In genomic region chr19:7505682-7506384, GRCh38 we compare ENCODE assay signal across 8 cellular contexts. TPM values are rescaled to one million over a fixed set of nuclear protein-coding genes. Genes with fewer than 3 reads are reported as not detected.
A peak's percentile ranks its signal among the peaks of the same experiment; 100 is the strongest.
DNase-seq lines count a peak whose midpoint lies in the region; ATAC-seq and TF ChIP-seq lines count a peak whose summit lies in the region.

No MANE protein-coding gene starts in this region.

- ATAC-seq in left lobe of liver (peak; percentile 49), HG03025 (IDR thresholded peaks at IDR 0.05; ENCODE audit: low FRiP score, unreplicated experiment) (no peak)

- no peak for TF ChIP-seq RAD21 in Ishikawa (IDR thresholded peaks at IDR 0.05; ENCODE audit: low read depth)

- TF ChIP-seq EP300 in Ishikawa (IDR thresholded peaks at IDR 0.05; ENCODE audit: borderline replicate concordance): no peak

- H3K4me3 Mint-ChIP-seq in activated T-helper 2 cell treated with anti-CD3 and anti-CD28 coated beads, Interferon-gamma antibody, Interleukin-2, Interleukin-4, amounts not matched to agents 10 μg/mL and 5 μg/mL and 100 μg/mL, durations not matched to agents 14 hours and 24 hours and 36 hours (ENCODE audit: low read depth): peak overlapping the region; percentile 30

- DNase-seq in DMS153 (lab: John Stamatoyannopoulos, UW): peak; percentile 61
- no peak for DNase-seq in activated T-helper 2 cell treated with anti-CD3 and anti-CD28 coated beads, Interferon-gamma antibody, Interleukin-2, Interleukin-4, amounts not matched to agents 10 μg/mL and 5 μg/mL and 100 μg/mL, durations not matched to agents 14 hours and 24 hours and 36 hours (ENCODE audit: low spot score)
- no peak for DNase-seq in left lobe of liver (ENCODE audit: low spot score)
- no peak for DNase-seq in occipital lobe (lab: John Stamatoyannopoulos, UW)
- no peak for DNase-seq in H4 (ENCODE audit: low spot score)
- DNase-seq in cerebellar nuclear complex (lab: John Stamatoyannopoulos, UW): no peak

- no peaks in the 10 kb centered on the region for H3K9me3 Mint-ChIP-seq in activated T-helper 2 cell treated with anti-CD3 and anti-CD28 coated beads, Interferon-gamma antibody, Interleukin-2, Interleukin-4, amounts not matched to agents 10 μg/mL and 5 μg/mL and 100 μg/mL, durations not matched to agents 14 hours and 24 hours and 36 hours

- no peak overlapping the region for H3K27ac Mint-ChIP-seq in activated T-helper 2 cell treated with anti-CD3 and anti-CD28 coated beads, Interferon-gamma antibody, Interleukin-2, Interleukin-4, amounts not matched to agents 10 μg/mL and 5 μg/mL and 100 μg/mL, durations not matched to agents 14 hours and 24 hours and 36 hours

- intact Hi-C loops in activated T-helper 2 cell treated with anti-CD3 and anti-CD28 coated beads, Interferon-gamma antibody, Interleukin-2, Interleukin-4, amounts not matched to agents 10 μg/mL and 5 μg/mL and 100 μg/mL, durations not matched to agents 14 hours and 24 hours and 36 hours (cut with micrococcal nuclease): loop anchor here (10.0 kb wide), 1 partner anchor 111 kb away; no protein-coding TSS in a partner anchor

- peaks cover 13% of the 10 kb centered on the region for H3K4me1 Mint-ChIP-seq in activated T-helper 2 cell treated with anti-CD3 and anti-CD28 coated beads, Interferon-gamma antibody, Interleukin-2, Interleukin-4, amounts not matched to agents 10 μg/mL and 5 μg/mL and 100 μg/mL, durations not matched to agents 14 hours and 24 hours and 36 hours (ENCODE audit: low read depth)

- H3K27me3 Mint-ChIP-seq in activated T-helper 2 cell treated with anti-CD3 and anti-CD28 coated beads, Interferon-gamma antibody, Interleukin-2, Interleukin-4, amounts not matched to agents 10 μg/mL and 5 μg/mL and 100 μg/mL, durations not matched to agents 14 hours and 24 hours and 36 hours (ENCODE audit: low read depth): peaks cover 22% of the 10 kb centered on the region

- H3K36me3 Mint-ChIP-seq in activated T-helper 2 cell treated with anti-CD3 and anti-CD28 coated beads, Interferon-gamma antibody, Interleukin-2, Interleukin-4, amounts not matched to agents 10 μg/mL and 5 μg/mL and 100 μg/mL, durations not matched to agents 14 hours and 24 hours and 36 hours (ENCODE audit: low read depth): no peaks in the 10 kb centered on the region

TF ChIP-seq in Ishikawa, 13 proteins besides CTCF, POLR2A, EP300 and RAD21:
- TF ChIP-seq REST (IDR thresholded peaks at IDR 0.05; ENCODE audit: low read depth): peak; percentile 69
- no peak for TF ChIP-seq TCF12 (IDR thresholded peaks at IDR 0.05; ENCODE audit: low read depth)
- TF ChIP-seq USF1 (IDR thresholded peaks at IDR 0.05): peak; percentile 74
- TF ChIP-seq MAX (IDR thresholded peaks at IDR 0.05): peak; percentile 87
TF ChIP-seq in Ishikawa: peak in this region for 3.

RNA-seq across cellular contexts. Expression of gene ZNF358, which starts 10.1 kb away (rescaled TPM):
- total RNA-seq in activated T-helper 2 cell treated with anti-CD3 and anti-CD28 coated beads, Interferon-gamma antibody, Interleukin-2, Interleukin-4, amounts not matched to agents 10 μg/mL and 5 μg/mL and 100 μg/mL, durations not matched to agents 14 hours and 24 hours and 36 hours: 5.3 and 7.9 TPM in 2 replicates
- total RNA-seq in left lobe of liver: 31.3 TPM
- 9.0 TPM for total RNA-seq in occipital lobe
- total RNA-seq in H4 (2014; rRNA removed; shearing (Covaris generic)): 31.9 and 37.5 TPM in 2 replicates

RNA-seq across cellular contexts. Expression of gene MCOLN1, which starts 16.6 kb away (rescaled TPM):
- total RNA-seq in activated T-helper 2 cell treated with anti-CD3 and anti-CD28 coated beads, Interferon-gamma antibody, Interleukin-2, Interleukin-4, amounts not matched to agents 10 μg/mL and 5 μg/mL and 100 μg/mL, durations not matched to agents 14 hours and 24 hours and 36 hours: 10.3 and 11.2 TPM in 2 replicates
- total RNA-seq in left lobe of liver: 25.7 TPM
- total RNA-seq in occipital lobe: 9.8 TPM
- 3.9 and 5.8 TPM in 2 replicates for total RNA-seq in H4 (2014; rRNA removed; shearing (Covaris generic))

RNA-seq across cellular contexts. Expression of gene PEX11G, which starts 17.0 kb away (rescaled TPM):
- total RNA-seq in activated T-helper 2 cell treated with anti-CD3 and anti-CD28 coated beads, Interferon-gamma antibody, Interleukin-2, Interleukin-4, amounts not matched to agents 10 μg/mL and 5 μg/mL and 100 μg/mL, durations not matched to agents 14 hours and 24 hours and 36 hours: 1.3 and 2.5 TPM in 2 replicates
- total RNA-seq in left lobe of liver (16.5 TPM), occipital lobe (0.94 TPM)
- 0.31 TPM in 1 of 2 replicates, not detected in the other for total RNA-seq in H4 (2014; rRNA removed; shearing (Covaris generic))

RNA-seq across cellular contexts. Expression of gene PNPLA6, which starts 29.7 kb away (rescaled TPM):
- 145 and 147 TPM in 2 replicates for total RNA-seq in activated T-helper 2 cell treated with anti-CD3 and anti-CD28 coated beads, Interferon-gamma antibody, Interleukin-2, Interleukin-4, amounts not matched to agents 10 μg/mL and 5 μg/mL and 100 μg/mL, durations not matched to agents 14 hours and 24 hours and 36 hours
- total RNA-seq in left lobe of liver: 57.9 TPM
- 49.0 TPM for total RNA-seq in occipital lobe
- total RNA-seq in H4 (2014; rRNA removed; shearing (Covaris generic)): 32.5 and 41.4 TPM in 2 replicates
